Comparison of ENCODE assay signal across 23 cellular contexts in the genomic region with DNA sequence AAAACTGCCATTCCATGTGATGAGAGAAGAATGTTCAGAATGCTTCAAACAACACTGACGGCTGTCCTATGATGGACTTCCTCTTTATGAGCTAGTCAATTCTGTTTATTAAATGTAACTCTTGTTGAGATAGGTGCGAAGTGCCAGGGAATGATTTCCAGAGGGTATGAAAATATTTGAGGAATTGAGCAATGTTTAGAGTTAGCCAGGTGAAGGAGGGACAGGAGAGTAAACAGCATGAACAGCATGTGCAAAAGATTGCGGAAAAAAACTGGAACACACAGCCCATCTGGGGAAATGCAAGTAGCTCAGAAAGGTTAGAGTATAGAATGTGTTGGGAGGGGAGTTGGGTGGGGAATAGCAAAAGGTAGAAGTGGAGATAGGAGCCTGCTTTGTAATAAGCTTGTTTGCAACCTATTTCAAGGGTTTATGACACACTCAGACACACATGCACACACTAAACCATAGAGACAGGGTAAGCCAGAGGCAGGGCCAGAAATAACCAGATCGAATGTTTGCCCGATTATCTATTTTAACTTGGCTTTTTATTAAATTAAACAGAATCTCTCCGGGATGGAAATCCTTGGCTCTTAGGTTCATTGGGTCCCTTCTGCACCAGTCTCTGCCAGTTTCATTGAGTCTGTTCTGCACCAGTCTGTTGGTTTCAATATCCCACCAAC.
A peak's percentile ranks its signal among the peaks of the same experiment; 100 is the strongest.
DNase-seq lines count a peak whose midpoint lies in the region; ATAC-seq and TF ChIP-seq lines count a peak whose summit lies in the region.
"Had no signal": no experiment of that assay in that cellular context is flagged by ENCODE, and none has a peak within 500 bp of the region (broad histone marks: within the 10 kb centered on the region; RNA-seq: fewer than 3 reads in every experiment).

No MANE protein-coding gene starts in this region.

- H3K27me3 Mint-ChIP-seq in T-helper 17 cell (no peaks in the 10 kb centered on the region), endodermal cell (ENCODE audit: insufficient read depth) (peaks cover 3% of the 10 kb centered on the region)
- H3K27me3 Mint-ChIP-seq: CD4-positive, alpha-beta T cell had no signal

- H3K27ac Mint-ChIP-seq in T-helper 17 cell: peak overlapping the region; percentile 30
- no peak overlapping the region for H3K27ac Mint-ChIP-seq in endodermal cell
- H3K27ac Mint-ChIP-seq: CD4-positive, alpha-beta T cell; GM23338 had no signal

- peaks cover 2% of the 10 kb centered on the region for H3K36me3 Mint-ChIP-seq in T-helper 17 cell (ENCODE audit: low read depth)
- H3K36me3 Mint-ChIP-seq in endodermal cell (ENCODE audit: low read depth): no peaks in the 10 kb centered on the region

- peaks cover under 1 to 21% (median 18%) of the 10 kb centered on the region in 11 experiments; a peak in 17 of 22 replicates for H3K9me3 ChIP-seq in BLaER1 treated with 17β-estradiol and CSF1 and Interleukin-3, amounts not matched to agents 10 nM and 100 nM (replicated peaks in 1 of 11)
- no peaks in the 10 kb centered on the region for H3K9me3 ChIP-seq in T-helper 17 cell (ENCODE audit: control insufficient read depth, low read length, poor library complexity, severe bottlenecking)
- H3K9me3 ChIP-seq in endodermal cell (ENCODE audit: control insufficient read depth, low read length): peaks cover 50% of the 10 kb centered on the region
- H3K9me3 ChIP-seq in lung (ENCODE audit: control insufficient read depth in 2 of 2, insufficient read depth in 1 of 2, low read length in 1 of 2): no peaks in the 10 kb centered on the region

- H3K9ac ChIP-seq in BLaER1 treated with 17β-estradiol and CSF1 and Interleukin-3, amounts not matched to agents 10 nM and 100 nM: no peak overlapping the region
- no peak overlapping the region for H3K9ac ChIP-seq in endodermal cell (ENCODE audit: extremely low read depth, low read length, poor library complexity, severe bottlenecking)

- peak overlapping the region; percentile 47 to 88 (median 80); a peak in 20 of 22 replicates for H3K4me2 ChIP-seq in BLaER1 treated with 17β-estradiol and CSF1 and Interleukin-3, amounts not matched to agents 10 nM and 100 nM
- H3K4me2 ChIP-seq: GM23338 had no signal

- H3K4me3 ChIP-seq in BLaER1 treated with 17β-estradiol and CSF1 and Interleukin-3, amounts not matched to agents 10 nM and 100 nM: no peak overlapping the region
- H3K4me3 ChIP-seq in endodermal cell (ENCODE audit: low read length) (peak overlapping the region; percentile 16), lung (no peak overlapping the region)
- H3K4me3 ChIP-seq: GM23338 had no signal

- DNase-seq in T-helper 17 cell (no peak), endodermal cell (no peak), lung (ENCODE audit: low spot score) (no peak), DMS 273 (lab: John Stamatoyannopoulos, UW; ENCODE audit: unreplicated experiment) (no peak)
- DNase-seq in effector CD8-positive, alpha-beta T cell (lab: John Stamatoyannopoulos, UW): no peak
- DNase-seq: CD4-positive, alpha-beta T cell; COR-L47; DMS 273 treated with DMSO at 0.1 percent for 48 hours; DMS79 treated with DMSO at 0.1 percent for 48 hours; NCI-H1105 treated with DMSO at 0.1 percent for 48 hours; NCI-H2081; NCI-H2171; NCI-H345; NCI-H524; NCI-H774; NK-92 treated with Interleukin-12 subunit alpha and Interleukin-12 subunit beta, amount 100 ng/mL, for 24 hours had no signal

- WGBS in endodermal cell (ENCODE audit: insufficient coverage in 1 of 2, insufficient read length in 1 of 2), 2 experiments: 61 to 68% methylated on average over 5 to 6 of the region's 6 CpGs
- 48 to 58% methylated on average over 6 of the region's 6 CpGs for WGBS in lung, 2 donors

- peaks cover 0 to 4% (median 0%) of the 10 kb centered on the region in 11 experiments; a peak in 2 of 22 replicates for H3K36me3 ChIP-seq in BLaER1 treated with 17β-estradiol and CSF1 and Interleukin-3, amounts not matched to agents 10 nM and 100 nM
- no peaks in the 10 kb centered on the region for H3K36me3 ChIP-seq in endodermal cell (ENCODE audit: control insufficient read depth, insufficient read depth, low read length)
- H3K36me3 ChIP-seq in lung (ENCODE audit: control insufficient read depth in 2 of 2, insufficient read depth in 2 of 2, low read length in 2 of 2): no peaks in the 10 kb centered on the region

- TF ChIP-seq CTCF in endodermal cell (conservative IDR thresholded peaks at IDR 0.05): no peak
- no peak for TF ChIP-seq CTCF in lung (IDR thresholded peaks at IDR 0.05; ENCODE audit: control extremely low read depth, extremely low read depth)

- H3K27me3 ChIP-seq in BLaER1 treated with 17β-estradiol and CSF1 and Interleukin-3, amounts not matched to agents 10 nM and 100 nM: no peaks in the 10 kb centered on the region
- H3K27me3 ChIP-seq in endodermal cell (ENCODE audit: control insufficient read depth, insufficient read depth, low read length, poor library complexity, severe bottlenecking): no peaks in the 10 kb centered on the region
- no peaks in the 10 kb centered on the region for H3K27me3 ChIP-seq in lung (ENCODE audit: control insufficient read depth, insufficient read depth)

- peak overlapping the region in 10 of 11 experiments; percentile 81 to 96 (median 90); a peak in 18 of 22 replicates for H3K27ac ChIP-seq in BLaER1 treated with 17β-estradiol and CSF1 and Interleukin-3, amounts not matched to agents 10 nM and 100 nM
- no peak overlapping the region for H3K27ac ChIP-seq in endodermal cell (ENCODE audit: low read depth, low read length)
- no peak overlapping the region for H3K27ac ChIP-seq in lung (ENCODE audit: low read depth in 1 of 2, low read length in 1 of 2)

- H3K9me3 Mint-ChIP-seq in endodermal cell: peaks cover 18% of the 10 kb centered on the region
- H3K9me3 Mint-ChIP-seq: GM23338 had no signal

- H3K4me3 Mint-ChIP-seq in T-helper 17 cell (no peak overlapping the region), endodermal cell (no peak overlapping the region)
- H3K4me3 Mint-ChIP-seq: CD4-positive, alpha-beta T cell; GM23338 had no signal

- no peaks in the 10 kb centered on the region for H4K20me1 ChIP-seq in BLaER1 treated with 17β-estradiol and CSF1 and Interleukin-3, amounts not matched to agents 10 nM and 100 nM

- H3K4me1 Mint-ChIP-seq in T-helper 17 cell: peaks cover 2% of the 10 kb centered on the region
- H3K4me1 Mint-ChIP-seq in endodermal cell: peaks cover 5% of the 10 kb centered on the region

- peaks cover 35 to 52% (median 43%) of the 10 kb centered on the region in 10 experiments for H3K4me1 ChIP-seq in BLaER1 treated with 17β-estradiol and CSF1 and Interleukin-3, amounts not matched to agents 10 nM and 100 nM
- H3K4me1 ChIP-seq in endodermal cell (ENCODE audit: control insufficient read depth, insufficient read depth, low read length) (peaks cover 5% of the 10 kb centered on the region), lung (ENCODE audit: control insufficient read depth in 2 of 2, insufficient read depth in 2 of 2, low read length in 2 of 2) (peaks cover 0 to 2% of the 10 kb centered on the region in 2 donors)

- no peak for ATAC-seq in T-helper 17 cell
- ATAC-seq in lung (ENCODE audit: insufficient read depth, low FRiP score): peak; percentile 11
- no peak for ATAC-seq in GM19452 (IDR thresholded peaks at IDR 0.05; ENCODE audit: unreplicated experiment)
- ATAC-seq in HG02840 (IDR thresholded peaks at IDR 0.05; ENCODE audit: low FRiP score, unreplicated experiment): no peak
- ATAC-seq: GM23338, HCT116, Panc1, SK-N-SH treated with all-trans-retinoic acid at 6 μM for 48 hours had no signal

Comparison
In these comparisons a context has a peak if more than half of its experiments do, and no peak if none do; other contexts are left out.
1. H3K27ac ChIP-seq: peak in BLaER1 treated with 17β-estradiol and CSF1 and Interleukin-3, amounts not matched to agents 10 nM and 100 nM (10 of 11); none in endodermal cell (single experiment) and lung (0 of 2).